8 cellular contexts compared by ENCODE assay signal in genomic region chr2:58047373-58047674, GRCh38. TPM values are rescaled to one million over a fixed set of nuclear protein-coding genes. Genes with fewer than 3 reads are reported as not detected.
DNase-seq lines count a peak whose midpoint lies in the region; ATAC-seq lines count a peak whose summit lies in the region.

No MANE protein-coding gene starts in this region.

- peak overlapping the region; percentile 92 to 95 (median 94) for H3K4me3 Mint-ChIP-seq in CD4-positive, CD25-positive, alpha-beta regulatory T cell
- peak overlapping the region; percentile 86 for H3K4me3 Mint-ChIP-seq in activated CD8-positive, alpha-beta T cell treated with anti-CD3 and anti-CD28 coated beads, Interleukin-2, amount 10 ng/mL, durations not matched to agents 7 days and 5 days

- POLR2A ChIA-PET in activated CD8-positive, alpha-beta T cell treated with anti-CD3 and anti-CD28 coated beads, Interleukin-2, amount 10 ng/mL, durations not matched to agents 7 days and 5 days (lab: Charles Lee), result interaction anchor here (1.6 to 2.2 kb wide), 3 partner anchors 10 to 16 kb away, joined by 6 to 11 read pairs (median 7); no protein-coding TSS in a partner anchor

- peaks cover 3% of the 10 kb centered on the region for H3K36me3 Mint-ChIP-seq in CD4-positive, CD25-positive, alpha-beta regulatory T cell
- H3K36me3 Mint-ChIP-seq in activated CD8-positive, alpha-beta T cell treated with anti-CD3 and anti-CD28 coated beads, Interleukin-2, amount 10 ng/mL, durations not matched to agents 7 days and 5 days (ENCODE audit: low read depth), result peaks cover 33% of the 10 kb centered on the region

- H3K27me3 Mint-ChIP-seq in CD4-positive, CD25-positive, alpha-beta regulatory T cell, result no peaks in the 10 kb centered on the region
- no peaks in the 10 kb centered on the region for H3K27me3 Mint-ChIP-seq in activated CD8-positive, alpha-beta T cell treated with anti-CD3 and anti-CD28 coated beads, Interleukin-2, amount 10 ng/mL, durations not matched to agents 7 days and 5 days (ENCODE audit: low read depth)

- CTCF ChIA-PET in activated CD8-positive, alpha-beta T cell treated with anti-CD3 and anti-CD28 coated beads, Interleukin-2, amount 10 ng/mL, durations not matched to agents 7 days and 5 days (lab: Charles Lee), result interaction anchor here (1.5 kb wide), 1 partner anchor 12 kb away, joined by 3 read pairs; no protein-coding TSS in a partner anchor

- no peaks in the 10 kb centered on the region for H3K9me3 Mint-ChIP-seq in CD4-positive, CD25-positive, alpha-beta regulatory T cell
- H3K9me3 Mint-ChIP-seq in activated CD8-positive, alpha-beta T cell treated with anti-CD3 and anti-CD28 coated beads, Interleukin-2, amount 10 ng/mL, durations not matched to agents 7 days and 5 days (ENCODE audit: insufficient read depth), result no peaks in the 10 kb centered on the region

- peaks cover 48% of the 10 kb centered on the region for H3K4me1 ChIP-seq in CD4-positive, CD25-positive, alpha-beta regulatory T cell (ENCODE audit: control insufficient read depth, insufficient read depth, low read length, poor library complexity, severe bottlenecking)
- H3K4me1 ChIP-seq in iPS-18a (ENCODE audit: control insufficient read depth, low read depth, low read length), result peaks cover 25% of the 10 kb centered on the region
- H3K4me1 ChIP-seq in subcutaneous abdominal adipose tissue (ENCODE audit: control insufficient read depth in 5 of 5, insufficient read depth in 5 of 5, low read length in 5 of 5), result peaks cover 0 to 21% (median 17%) of the 10 kb centered on the region in 5 donors

- H3K4me3 ChIP-seq in CD4-positive, CD25-positive, alpha-beta regulatory T cell (ENCODE audit: low read depth, low read length), result peak overlapping the region; percentile 70
- H3K4me3 ChIP-seq in iPS-18a (ENCODE audit: low read length) (peak overlapping the region; percentile 84), subcutaneous abdominal adipose tissue (ENCODE audit: low read depth in 1 of 5, low read length in 5 of 5) (peak overlapping the region; percentile 59 to 96 (median 75))

- peak overlapping the region; percentile 83 for H3K9ac ChIP-seq in iPS-18a (ENCODE audit: low read length)
- H3K9ac ChIP-seq in subcutaneous abdominal adipose tissue (ENCODE audit: low read length in 5 of 5), result peak overlapping the region; percentile 48 to 97 (median 93)

- H3K27ac ChIP-seq in CD4-positive, CD25-positive, alpha-beta regulatory T cell (ENCODE audit: insufficient read depth, low read length, poor library complexity, severe bottlenecking), result peak overlapping the region; percentile 93
- peak overlapping the region; percentile 78 for H3K27ac ChIP-seq in iPS-18a (ENCODE audit: low read length)
- H3K27ac ChIP-seq in subcutaneous abdominal adipose tissue (ENCODE audit: low read depth, low read length), result peak overlapping the region; percentile 84

- no peaks in the 10 kb centered on the region for H3K27me3 ChIP-seq in CD4-positive, CD25-positive, alpha-beta regulatory T cell (ENCODE audit: control insufficient read depth, insufficient read depth, low read length)
- H3K27me3 ChIP-seq in iPS-18a (ENCODE audit: control insufficient read depth, insufficient read depth, low read length), result no peaks in the 10 kb centered on the region
- H3K27me3 ChIP-seq in subcutaneous abdominal adipose tissue (ENCODE audit: control insufficient read depth in 5 of 5, insufficient read depth in 4 of 5, low read length in 5 of 5), result no peaks in the 10 kb centered on the region

- DNase-seq in CD4-positive, CD25-positive, alpha-beta regulatory T cell, result no peak
- DNase-seq in activated CD8-positive, alpha-beta T cell treated with anti-CD3 and anti-CD28 coated beads, Interleukin-2, amount 10 ng/mL, durations not matched to agents 7 days and 5 days, result no peak
- DNase-seq in SKM-1 treated with dmso at 0.1 percent for 144 hours (lab: John Stamatoyannopoulos, UW; ENCODE audit: unreplicated experiment), result no peak
- DNase-seq in activated CD8-positive, alpha-beta memory T cell treated with anti-CD3 and anti-CD28 coated beads for 24 hours, result no peak

- peaks cover 26 to 63% (median 50%) of the 10 kb centered on the region in 4 donors for H3K4me1 Mint-ChIP-seq in CD4-positive, CD25-positive, alpha-beta regulatory T cell
- H3K4me1 Mint-ChIP-seq in activated CD8-positive, alpha-beta T cell treated with anti-CD3 and anti-CD28 coated beads, Interleukin-2, amount 10 ng/mL, durations not matched to agents 7 days and 5 days (ENCODE audit: low read depth), result peaks cover 35% of the 10 kb centered on the region

- peak overlapping the region; percentile 95 to 97 (median 96) for H3K27ac Mint-ChIP-seq in CD4-positive, CD25-positive, alpha-beta regulatory T cell
- H3K27ac Mint-ChIP-seq in activated CD8-positive, alpha-beta T cell treated with anti-CD3 and anti-CD28 coated beads, Interleukin-2, amount 10 ng/mL, durations not matched to agents 7 days and 5 days, result peak overlapping the region; percentile 96

- H3K9me3 ChIP-seq in CD4-positive, CD25-positive, alpha-beta regulatory T cell (ENCODE audit: control insufficient read depth in 2 of 2, low read length in 2 of 2), result no peaks in the 10 kb centered on the region
- H3K9me3 ChIP-seq in iPS-18a (ENCODE audit: control insufficient read depth, low read depth, low read length) (no peaks in the 10 kb centered on the region), subcutaneous abdominal adipose tissue (ENCODE audit: control insufficient read depth in 5 of 5, low read length in 5 of 5) (no peaks in the 10 kb centered on the region)

- no peaks in the 10 kb centered on the region for H3K36me3 ChIP-seq in CD4-positive, CD25-positive, alpha-beta regulatory T cell (ENCODE audit: control insufficient read depth, insufficient read depth, low read length)
- H3K36me3 ChIP-seq in iPS-18a (ENCODE audit: control insufficient read depth, low read depth, low read length) (peaks cover 12% of the 10 kb centered on the region), subcutaneous abdominal adipose tissue (ENCODE audit: control insufficient read depth in 5 of 5, insufficient read depth in 5 of 5, low read length in 5 of 5) (peaks cover 0 to 9% (median 0%) of the 10 kb centered on the region in 5 donors)

- no peak for ATAC-seq in CD4-positive, CD25-positive, alpha-beta regulatory T cell (ENCODE audit: low read depth in 2 of 2)
- peak; percentile 36 for ATAC-seq in GM19452 (IDR thresholded peaks at IDR 0.05; ENCODE audit: unreplicated experiment)
- peak; percentile 39 for ATAC-seq in HG03439 (IDR thresholded peaks at IDR 0.05; ENCODE audit: unreplicated experiment)
- no peak for ATAC-seq in activated CD8-positive, alpha-beta T cell treated with anti-CD3 and anti-CD28 coated beads, Interleukin-2, amount 10 ng/mL, durations not matched to agents 7 days and 5 days

RNA-seq across cellular contexts. Expression of gene VRK2, which starts 0.7 kb away (rescaled TPM):
- 24.0 TPM for total RNA-seq in CD4-positive, CD25-positive, alpha-beta regulatory T cell
- 10 to 100 TPM; 20.5 to 28.6 (median 24.1) TPM for polyA plus RNA-seq in CD4-positive, CD25-positive, alpha-beta regulatory T cell
- total RNA-seq in activated CD8-positive, alpha-beta T cell treated with anti-CD3 and anti-CD28 coated beads, Interleukin-2, amount 10 ng/mL, durations not matched to agents 7 days and 5 days, result 10 to 100 TPM; 24.1 to 26.0 TPM

Comparison
In these comparisons a context has a peak if more than half of its experiments do, and no peak if none do; other contexts are left out.
1. ATAC-seq: peak in GM19452 (single experiment) and HG03439 (single experiment); none in CD4-positive, CD25-positive, alpha-beta regulatory T cell (0 of 2) and activated CD8-positive, alpha-beta T cell treated with anti-CD3 and anti-CD28 coated beads, Interleukin-2, amount 10 ng/mL, durations not matched to agents 7 days and 5 days (single experiment).
2. Peak in every context shown above with its lines, with median percentiles within 50 percentile points of each other: H3K27ac ChIP-seq and H3K4me3 ChIP-seq.